1 cellular context compared by ENCODE assay signal in the genomic region with DNA sequence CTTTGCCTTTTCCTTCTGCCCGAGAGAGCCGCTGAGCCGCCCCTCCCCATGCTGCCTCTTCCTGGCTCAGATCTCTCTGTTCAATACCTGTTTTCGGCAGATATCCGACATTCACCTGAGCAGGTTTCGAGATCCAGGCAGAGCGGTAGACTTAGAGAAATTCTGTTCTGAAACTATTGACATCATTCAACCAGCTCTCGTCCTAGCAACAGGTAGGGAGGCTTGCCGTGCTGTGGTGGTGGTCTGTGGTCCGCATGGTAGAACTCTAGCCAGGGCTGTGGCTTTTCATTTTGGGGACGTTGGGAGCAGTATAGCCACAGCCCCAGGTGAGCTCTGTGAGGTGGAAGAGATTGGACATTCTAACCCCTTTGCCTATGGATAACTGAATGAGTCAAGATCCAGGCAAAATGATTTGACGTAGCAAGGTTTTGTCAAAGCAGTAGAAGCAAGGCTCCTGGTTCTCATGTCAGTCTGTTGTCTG.
TF ChIP-seq lines count a peak whose summit lies in the region.

No MANE protein-coding gene starts in this region.

TF ChIP-seq in H1, 55 proteins besides CTCF, POLR2A, EP300 and RAD21:
- TF ChIP-seq ASH2L (IDR thresholded peaks at IDR 0.05; ENCODE audit: low read length) (peak; percentile 1), SUZ12 (IDR thresholded peaks at IDR 0.05; ENCODE audit: low read length) (peak; percentile 40), EZH2 (IDR thresholded peaks at IDR 0.05; ENCODE audit: low read depth, low read length, severe bottlenecking) (peak; percentile 49), POLR2AphosphoS5 (IDR thresholded peaks at IDR 0.05; ENCODE audit: low read depth, low read length) (no peak)
